ENCODE assay signal across 17 cellular contexts in the genomic region with DNA sequence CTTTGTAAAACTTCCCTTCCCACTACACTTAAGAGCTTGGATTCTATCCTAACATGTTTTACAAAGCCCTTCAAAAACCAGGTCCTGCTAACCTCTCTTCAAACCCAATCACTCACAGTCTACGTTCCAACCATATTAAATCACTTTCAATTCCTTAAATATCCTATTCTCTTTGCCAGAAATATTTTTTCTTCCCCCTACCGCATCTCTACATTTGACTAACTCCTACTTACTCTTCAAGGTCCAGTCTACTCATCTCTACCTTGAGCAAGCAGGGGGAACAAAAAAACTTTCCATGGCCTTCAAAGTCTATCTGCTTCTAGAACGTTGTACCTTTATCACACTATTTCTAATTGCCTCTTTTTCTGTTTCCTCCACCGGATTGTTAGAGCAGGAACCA. TPM values are rescaled to one million over a fixed set of nuclear protein-coding genes. Genes with fewer than 3 reads are reported as not detected.
DNase-seq lines count a peak whose midpoint lies in the region; ATAC-seq, FAIRE-seq and TF ChIP-seq lines count a peak whose summit lies in the region.
"Had no signal": no experiment of that assay in that cellular context is flagged by ENCODE, and none has a peak within 500 bp of the region (broad histone marks: within the 10 kb centered on the region; RNA-seq: fewer than 3 reads in every experiment).

No MANE protein-coding gene starts in this region.

- no peak for TF ChIP-seq POLR2A in GM12878 (IDR thresholded peaks at IDR 0.05; ENCODE audit: low read depth, low read length)

- H3K9me3 ChIP-seq in Loucy (ENCODE audit: insufficient read depth, low read depth, low read length) (no peaks in the 10 kb centered on the region), GM12878 (replicated peaks; ENCODE audit: control insufficient read depth, insufficient read depth, low read length) (no peaks in the 10 kb centered on the region; the same call in 1 of the 3 replicates)

- in situ Hi-C loops in GM12878 (cut with MboI) = no loop called here

- TF ChIP-seq CTCF in Loucy (conservative IDR thresholded peaks at IDR 0.05; ENCODE audit: low read length) (no peak), GM12878 (IDR thresholded peaks at IDR 0.05 in 2 of 3, conservative IDR thresholded peaks at IDR 0.05 in 1 of 3; ENCODE audit: control insufficient read depth in 2 of 3, extremely low read depth in 1 of 3, insufficient read depth in 1 of 3, low read depth in 3 of 3, low read length in 3 of 3) (no peak)

- DNase-seq in GM12878 (ENCODE audit: low read depth, low spot score) = no peak
- DNase-seq in NCI-H1105 treated with DMSO at 0.1 percent for 48 hours (lab: John Stamatoyannopoulos, UW) = no peak
- DNase-seq in NCI-H1436 (lab: John Stamatoyannopoulos, UW) = no peak
- no peak for DNase-seq in NCI-H748 treated with DMSO at 0.1 percent for 48 hours (lab: John Stamatoyannopoulos, UW)
- DNase-seq: CD8-positive, alpha-beta T cell; COR-L47; DMS153; DND-41; GF-D8; GOT3; H9 had no signal

- CTCF ChIA-PET in GM12878 (lab: Yijun Ruan, JAX) = interaction anchor here (1.0 kb wide), 1 partner anchor 285 kb away, joined by 3 read pairs; no protein-coding TSS in a partner anchor

- no peaks in the 10 kb centered on the region for H3F3A ChIP-seq in Loucy (ENCODE audit: low read depth)

- POLR2A ChIA-PET in GM12878 (lab: Charles Lee) = interaction anchor here (0.5 to 1.3 kb wide), 2 partner anchors 8 to 12 kb away, joined by 3 to 7 read pairs; no protein-coding TSS in a partner anchor

- ATAC-seq in HG02610 (IDR thresholded peaks at IDR 0.05; ENCODE audit: unreplicated experiment) (peak; percentile 37), GM12878 (peak; percentile 51)
- ATAC-seq: A549; CD8-positive, alpha-beta T cell had no signal

- no TSS peak for BruUV-seq in GM12878 (replicated peaks; lab: Mats Ljungman, UMichigan)

- H3K9me2 ChIP-seq in Loucy (replicated peaks; ENCODE audit: low read depth, low read length) = no peaks in the 10 kb centered on the region

- no peak overlapping the region for H3K4me3 ChIP-seq in Loucy (ENCODE audit: low read length, poor library complexity, severe bottlenecking)
- H3K4me3 ChIP-seq in GM12878 = peak overlapping the region; percentile 25; the same call in 1 of the 2 replicates
- H3K4me3 ChIP-seq: A549, K562 had no signal

- H3K4me1 ChIP-seq in Loucy (ENCODE audit: insufficient read depth, low read length, poor library complexity, severe bottlenecking) = peaks cover 35% of the 10 kb centered on the region
- peaks cover 3% of the 10 kb centered on the region; the same call in 1 of the 2 replicates for H3K4me1 ChIP-seq in GM12878 (ENCODE audit: control insufficient read depth, insufficient read depth, low read length)

- H2AFZ ChIP-seq in Loucy (ENCODE audit: low read length) (no peak overlapping the region), GM12878 (ENCODE audit: control insufficient read depth, low read depth, low read length) (no peak overlapping the region)

- FAIRE-seq in GM12878 (lab: Jason Lieb, UNC) = no peak
- FAIRE-seq: A549, D721Med, GM19239, K562 had no signal

- SMC1A ChIA-PET in GM12878 (lab: Charles Lee; ENCODE audit: uncharacterized antibody, unreplicated experiment) = interaction anchor here (2.0 kb wide), 1 partner anchor 11 kb away, joined by 5 read pairs; no protein-coding TSS in a partner anchor

- H3K4me2 ChIP-seq in Loucy (ENCODE audit: low read depth, low read length, poor library complexity, severe bottlenecking) (peak overlapping the region; percentile 29), GM12878 (ENCODE audit: control insufficient read depth, insufficient read depth) (peak overlapping the region; percentile 25; the same call in 1 of the 2 replicates)
- H3K4me2 ChIP-seq: A549 had no signal

- H3K79me2 ChIP-seq in Loucy (ENCODE audit: insufficient read depth, low read length) (peaks cover 76% of the 10 kb centered on the region), GM12878 (ENCODE audit: control insufficient read depth, insufficient read depth, low read length) (peaks cover 49% of the 10 kb centered on the region)

- TF ChIP-seq EP300 in GM12878 (IDR thresholded peaks at IDR 0.05; ENCODE audit: borderline replicate concordance in 1 of 2, control insufficient read depth in 1 of 2, low read depth in 2 of 2, low read length in 2 of 2) = no peak

- H3K27ac ChIP-seq in GM12878 (ENCODE audit: control insufficient read depth, insufficient read depth) = no peak overlapping the region
- H3K27ac ChIP-seq: A549 had no signal

- TF ChIP-seq RAD21 in GM12878 (IDR thresholded peaks at IDR 0.05; ENCODE audit: insufficient read depth, low read depth, low read length) = no peak

- intact Hi-C loops in GM12878 (cut with micrococcal nuclease; ENCODE audit: unreplicated experiment) = no loop called here

- H3K27me3 ChIP-seq in Loucy (ENCODE audit: insufficient read depth, low read length, poor library complexity, severe bottlenecking) = no peaks in the 10 kb centered on the region
- no peaks in the 10 kb centered on the region for H3K27me3 ChIP-seq in GM12878 (replicated peaks in 1 of 2; ENCODE audit: control insufficient read depth in 2 of 2, insufficient read depth in 2 of 2, low read length in 1 of 2)

- H3K36me3 ChIP-seq in Loucy (ENCODE audit: insufficient read depth, low read length) (peaks cover 7% of the 10 kb centered on the region; the same call in 1 of the 2 replicates), GM12878 (ENCODE audit: control insufficient read depth in 2 of 2, insufficient read depth in 2 of 2, low read length in 1 of 2) (0 out of 4 replicates have a peak, but pooled peaks cover 0 to 3% of the 10 kb centered on the region in 2 experiments)

- peaks cover 60% of the 10 kb centered on the region for H4K20me1 ChIP-seq in Loucy (ENCODE audit: insufficient read depth, low read length, poor library complexity, severe bottlenecking)
- H4K20me1 ChIP-seq in GM12878 (ENCODE audit: control insufficient read depth, insufficient read depth) = no peaks in the 10 kb centered on the region

- RAD21 ChIA-PET in GM12878 (lab: Charles Lee; ENCODE audit: unreplicated experiment) = interaction anchor here (1.1 kb wide), 1 partner anchor 23 kb away, joined by 3 read pairs; no protein-coding TSS in a partner anchor

- no peak overlapping the region for H3K9ac ChIP-seq in Loucy (ENCODE audit: low read depth, low read length, poor library complexity, severe bottlenecking)
- H3K9ac ChIP-seq in GM12878 (ENCODE audit: control insufficient read depth, insufficient read depth, low read length) = no peak overlapping the region

- 40% methylated on average over 4 of the region's 4 CpGs for WGBS in GM12878 (ENCODE audit: insufficient coverage, insufficient replicate concordance, low lambda C conversion rate, missing lambda C conversion rate)

TF ChIP-seq in GM12878, 131 proteins besides CTCF, POLR2A, EP300 and RAD21 (continues in another document):
- TF ChIP-seq FOXM1 (IDR thresholded peaks at IDR 0.05; ENCODE audit: low read depth, low read length) (peak; percentile 71; the same call in 1 of the 2 replicates), JUNB (IDR thresholded peaks at IDR 0.05) (peak; percentile 77), ZZZ3 (IDR thresholded peaks at IDR 0.05; ENCODE audit: control insufficient read depth, insufficient read length, low read depth) (no peak), BHLHE40 (IDR thresholded peaks at IDR 0.05; ENCODE audit: borderline replicate concordance in 1 of 2, low read depth in 2 of 2, low read length in 1 of 2) (no peak), NFXL1 (IDR thresholded peaks at IDR 0.05; ENCODE audit: borderline replicate concordance) (no peak), CHD4 (IDR thresholded peaks at IDR 0.05) (no peak), DPF2 (IDR thresholded peaks at IDR 0.05) (no peak), RCOR1 (conservative IDR thresholded peaks at IDR 0.05; ENCODE audit: low read depth, low read length) (no peak), KAT2A (conservative IDR thresholded peaks at IDR 0.05; ENCODE audit: control insufficient read depth, low read depth, low read length) (no peak), MEF2A (IDR thresholded peaks at IDR 0.05; ENCODE audit: insufficient read depth, low read depth, low read length) (0 out of 2 replicates have a peak, but pooled peaks have one; percentile 42), NRF1 (conservative IDR thresholded peaks at IDR 0.05; ENCODE audit: low read depth, low read length) (no peak)
- TF ChIP-seq, protein P1, sequence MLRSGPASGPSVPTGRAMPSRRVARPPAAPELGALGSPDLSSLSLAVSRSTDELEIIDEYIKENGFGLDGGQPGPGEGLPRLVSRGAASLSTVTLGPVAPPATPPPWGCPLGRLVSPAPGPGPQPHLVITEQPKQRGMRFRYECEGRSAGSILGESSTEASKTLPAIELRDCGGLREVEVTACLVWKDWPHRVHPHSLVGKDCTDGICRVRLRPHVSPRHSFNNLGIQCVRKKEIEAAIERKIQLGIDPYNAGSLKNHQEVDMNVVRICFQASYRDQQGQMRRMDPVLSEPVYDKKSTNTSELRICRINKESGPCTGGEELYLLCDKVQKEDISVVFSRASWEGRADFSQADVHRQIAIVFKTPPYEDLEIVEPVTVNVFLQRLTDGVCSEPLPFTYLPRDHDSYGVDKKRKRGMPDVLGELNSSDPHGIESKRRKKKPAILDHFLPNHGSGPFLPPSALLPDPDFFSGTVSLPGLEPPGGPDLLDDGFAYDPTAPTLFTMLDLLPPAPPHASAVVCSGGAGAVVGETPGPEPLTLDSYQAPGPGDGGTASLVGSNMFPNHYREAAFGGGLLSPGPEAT (IDR thresholded peaks at IDR 0.05; ENCODE audit: low read depth) = no peak

RNA-seq across cellular contexts. Expression of gene ERGIC2, which starts 6.1 kb away (rescaled TPM):
- 59.5 and 75.6 TPM in 2 replicates for total RNA-seq in GM12878 (2013; cell fraction: nucleolus; rRNA removed)
- 45.5 and 48.9 TPM in 2 replicates for total RNA-seq in GM12878 (2014; rRNA removed)
- 74.3 and 75.1 TPM in 2 replicates for total RNA-seq in GM12878 (2014; rRNA removed; fragmentation: Illumina TruSeq; extraction: Trizol)
- 58.6 and 60.3 TPM in 2 replicates for total RNA-seq in GM12878 (2021)
- polyA plus RNA-seq in GM12878 (2011; ENCODE audit: low read depth) = 18.0 TPM
- polyA plus RNA-seq in GM12878 (2011; rRNA removed) = 54.9 and 80.7 TPM in 2 replicates
- 16.2 and 26.5 TPM in 2 replicates for polyA plus RNA-seq in GM12878 (2011; cell fraction: cytosol; rRNA removed)
- 12.6 and 14.8 TPM in 2 replicates for polyA plus RNA-seq in GM12878 (2011; cell fraction: nucleus; rRNA removed)
- polyA plus RNA-seq in GM12878 (2012) = 33.3 and 52.9 TPM in 2 replicates
- polyA plus RNA-seq in GM12878 (2014; fragmentation: Illumina TruSeq; extraction: Trizol) = 92.6 and 115 TPM in 2 replicates
- 100 to 1,000 TPM; 122 to 181 TPM for polyA plus RNA-seq in GM12878 (2014; fragmentation: Nextera tagmentation; extraction: Ambion mirVana)
- polyA plus RNA-seq in GM12878 (2014; rRNA removed) = 24.4 and 26.1 TPM in 2 replicates
- polyA plus RNA-seq in GM12878 (2016; fragmentation: Nextera tagmentation; extraction: Ambion mirVana) = 100 to 1,000 TPM; 147 to 151 TPM
- polyA minus RNA-seq in GM12878 (2011; rRNA and poly(A)+ RNA removed) = 23.0 and 29.8 TPM in 2 replicates
- polyA minus RNA-seq in GM12878 (2011; cell fraction: cytosol; rRNA and poly(A)+ RNA removed) = 10.1 and 11.8 TPM in 2 replicates
- 33.1 and 44.4 TPM in 2 replicates for polyA minus RNA-seq in GM12878 (2011; cell fraction: nucleus; rRNA and poly(A)+ RNA removed)
